Comparison of ENCODE assay signal across 9 cellular contexts in the genomic region with DNA sequence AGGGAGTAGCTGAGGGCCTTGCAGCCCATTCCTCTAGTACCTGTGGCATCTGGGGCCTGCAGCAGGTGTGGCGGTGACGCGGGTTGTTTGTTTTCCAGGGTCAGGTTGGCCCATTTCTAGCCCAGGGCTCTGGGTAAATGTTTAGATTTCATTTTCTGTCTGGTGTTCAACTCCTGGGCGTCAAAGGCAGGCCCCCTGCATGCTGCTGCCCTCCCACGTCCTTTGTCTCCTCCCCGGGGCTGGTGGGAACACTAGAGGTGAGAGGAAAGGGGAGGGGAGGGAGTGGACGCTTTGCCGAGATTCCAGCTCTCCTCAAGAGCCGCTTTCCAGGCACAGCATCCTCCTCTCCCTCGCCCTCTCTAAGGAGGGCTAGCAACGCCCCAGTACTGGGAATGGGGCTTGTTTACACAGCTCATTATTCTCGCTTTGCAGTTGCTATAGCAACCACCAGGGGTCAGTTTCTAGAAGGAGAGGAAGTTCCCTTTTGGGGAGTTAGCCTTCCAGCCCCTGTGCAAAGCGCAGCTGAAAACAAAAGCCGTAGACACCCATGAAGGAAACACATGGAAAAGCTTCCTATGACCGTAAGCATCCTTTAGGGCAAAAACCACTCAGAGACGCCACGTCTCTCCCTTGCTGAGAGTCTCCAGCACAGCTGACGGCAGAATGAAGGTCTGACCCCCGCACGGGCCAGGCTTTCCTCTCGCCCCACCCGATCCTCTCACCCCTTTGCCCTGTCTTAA.
DNase-seq lines count a peak whose midpoint lies in the region; ATAC-seq and TF ChIP-seq lines count a peak whose summit lies in the region.
"Had no signal": no experiment of that assay in that cellular context is flagged by ENCODE, and none has a peak within 500 bp of the region (broad histone marks: within the 10 kb centered on the region; RNA-seq: fewer than 3 reads in every experiment).

No MANE protein-coding gene starts in this region.

- H3K4me1 ChIP-seq in HUES64 (ENCODE audit: insufficient read depth, low read length) (peaks cover 16% of the 10 kb centered on the region; the same call in 1 of the 2 replicates), Panc1 (ENCODE audit: control insufficient read depth, insufficient read depth, low read length) (no peaks in the 10 kb centered on the region; the same call in 1 of the 2 replicates), endodermal cell (ENCODE audit: control insufficient read depth, insufficient read depth, low read length) (peaks cover 6% of the 10 kb centered on the region)

- no peaks in the 10 kb centered on the region for H3K27me3 ChIP-seq in HUES64 (ENCODE audit: insufficient read depth, low read length)
- no peaks in the 10 kb centered on the region for H3K27me3 ChIP-seq in Panc1 (ENCODE audit: control insufficient read depth, insufficient read depth, low read length)
- no peaks in the 10 kb centered on the region for H3K27me3 ChIP-seq in endodermal cell (ENCODE audit: control insufficient read depth, insufficient read depth, low read length, poor library complexity, severe bottlenecking)

- H3K27me3 Mint-ChIP-seq in endodermal cell (ENCODE audit: insufficient read depth) (peaks cover 18% of the 10 kb centered on the region), memory B cell (peaks cover 3% of the 10 kb centered on the region)
- H3K27me3 Mint-ChIP-seq in activated T-cell treated with anti-CD3 and anti-CD28 coated beads, Interleukin-2, amount 50 U/mL, for 4 hours (ENCODE audit: low read depth) = peaks cover 3% of the 10 kb centered on the region

- CTCF ChIA-PET in Panc1 (lab: Charles Lee) = interaction anchor here (0.6 to 0.9 kb wide), 2 partner anchors 16 to 575 kb away, joined by 3 to 4 read pairs; no protein-coding TSS in a partner anchor

- peak overlapping the region; percentile 30 for H3K4me3 Mint-ChIP-seq in endodermal cell
- H3K4me3 Mint-ChIP-seq in memory B cell = no peak overlapping the region
- H3K4me3 Mint-ChIP-seq in activated T-cell treated with anti-CD3 and anti-CD28 coated beads, Interleukin-2, amount 50 U/mL, for 4 hours = no peak overlapping the region

- ATAC-seq in GM21447 (IDR thresholded peaks at IDR 0.05; ENCODE audit: unreplicated experiment) = peak; percentile 93
- peak; percentile 84 for ATAC-seq in Panc1
- ATAC-seq in memory B cell (ENCODE audit: low read depth) = peak; percentile 88
- ATAC-seq in activated T-cell treated with anti-CD3 and anti-CD28 coated beads, Interleukin-2, amount 50 U/mL, for 4 hours = no peak

- peaks cover 8% of the 10 kb centered on the region for H3K9me3 Mint-ChIP-seq in endodermal cell
- H3K9me3 Mint-ChIP-seq in memory B cell = no peaks in the 10 kb centered on the region
- no peaks in the 10 kb centered on the region for H3K9me3 Mint-ChIP-seq in activated T-cell treated with anti-CD3 and anti-CD28 coated beads, Interleukin-2, amount 50 U/mL, for 4 hours
- H3K9me3 Mint-ChIP-seq: activated naive CD4-positive, alpha-beta T cell treated with anti-CD3 and anti-CD28 coated beads, Interleukin-2, amount 50 U/mL, for 72 hours had no signal

- POLR2A ChIA-PET in Panc1 (lab: Charles Lee) = no interaction called here

- H3K9ac ChIP-seq in HUES64 (ENCODE audit: low read depth, low read length) (peak overlapping the region; percentile 35; the same call in 1 of the 2 replicates), endodermal cell (ENCODE audit: extremely low read depth, low read length, poor library complexity, severe bottlenecking) (no peak overlapping the region)

- H3K4me1 Mint-ChIP-seq in endodermal cell = peaks cover 13% of the 10 kb centered on the region
- H3K4me1 Mint-ChIP-seq in memory B cell = peaks cover 5% of the 10 kb centered on the region
- H3K4me1 Mint-ChIP-seq in activated T-cell treated with anti-CD3 and anti-CD28 coated beads, Interleukin-2, amount 50 U/mL, for 4 hours (ENCODE audit: low read depth) = no peaks in the 10 kb centered on the region

- BruUV-seq in Panc1 (replicated peaks; lab: Mats Ljungman, UMichigan) = no TSS peak

- H3K36me3 ChIP-seq in HUES64 (ENCODE audit: insufficient read depth, low read length) (no peaks in the 10 kb centered on the region), Panc1 (ENCODE audit: control insufficient read depth, insufficient read depth, low read length) (no peaks in the 10 kb centered on the region), endodermal cell (ENCODE audit: control insufficient read depth, insufficient read depth, low read length) (no peaks in the 10 kb centered on the region)

- in situ Hi-C loops in Panc1 (cut with HindIII; ENCODE audit: low pct_unique_long_range_greater_than_20kb, low sequenced_read_pairs) = no loop called here

- 36% methylated on average over 21 of the region's 22 CpGs for WGBS in HUES64
- WGBS in endodermal cell (ENCODE audit: insufficient coverage in 1 of 2, insufficient read length in 1 of 2), 2 experiments = 59 to 76% methylated on average over 10 to 22 of the region's 22 CpGs

- peak; percentile 70 for TF ChIP-seq CTCF in Panc1 (IDR thresholded peaks at IDR 0.05)
- TF ChIP-seq CTCF in endodermal cell (conservative IDR thresholded peaks at IDR 0.05) = peak; percentile 75

- H3K27ac ChIP-seq in HUES64 (ENCODE audit: low read depth, low read length) (peak overlapping the region; percentile 7; the same call in 1 of the 2 replicates), Panc1 (ENCODE audit: low read length) (no peak overlapping the region), endodermal cell (ENCODE audit: low read depth, low read length) (no peak overlapping the region)

- DNase-seq in GDM1 (lab: John Stamatoyannopoulos, UW) (peak; percentile 49), Panc1 (ENCODE audit: low read depth, low spot score) (no peak), endodermal cell (peak; percentile 90), memory B cell (ENCODE audit: low spot score in 2 of 2) (peak; percentile 62 to 64), ureter (ENCODE audit: low spot score) (peak; percentile 64)
- no peak for DNase-seq in activated T-cell treated with anti-CD3 and anti-CD28 coated beads, Interleukin-2, amount 50 U/mL, for 4 hours

- H3K36me3 Mint-ChIP-seq in endodermal cell (ENCODE audit: low read depth) = no peaks in the 10 kb centered on the region
- H3K36me3 Mint-ChIP-seq in memory B cell = no peaks in the 10 kb centered on the region
- H3K36me3 Mint-ChIP-seq in activated T-cell treated with anti-CD3 and anti-CD28 coated beads, Interleukin-2, amount 50 U/mL, for 4 hours (ENCODE audit: insufficient read depth) = no peaks in the 10 kb centered on the region
- H3K36me3 Mint-ChIP-seq: activated naive CD4-positive, alpha-beta T cell treated with anti-CD3 and anti-CD28 coated beads, Interleukin-2, amount 50 U/mL, for 72 hours had no signal

- intact Hi-C loops in Panc1 (cut with micrococcal nuclease; ENCODE audit: unreplicated experiment) = no loop called here

- peak overlapping the region; percentile 87 for H3K27ac Mint-ChIP-seq in endodermal cell
- H3K27ac Mint-ChIP-seq in memory B cell = no peak overlapping the region
- H3K27ac Mint-ChIP-seq: activated naive CD4-positive, alpha-beta T cell treated with anti-CD3 and anti-CD28 coated beads, Interleukin-2, amount 50 U/mL, for 72 hours had no signal

- H3K4me3 ChIP-seq in HUES64 (ENCODE audit: low read length) = peak overlapping the region; percentile 30
- no peak overlapping the region for H3K4me3 ChIP-seq in Panc1 (ENCODE audit: low read depth in 2 of 2, low read length in 2 of 2)
- no peak overlapping the region for H3K4me3 ChIP-seq in endodermal cell (ENCODE audit: low read length)

- no peaks in the 10 kb centered on the region for H3K9me3 ChIP-seq in HUES64 (ENCODE audit: insufficient read depth, low read depth, low read length)
- no peaks in the 10 kb centered on the region for H3K9me3 ChIP-seq in Panc1 (ENCODE audit: control insufficient read depth, insufficient read depth, low read depth, low read length)
- no peaks in the 10 kb centered on the region for H3K9me3 ChIP-seq in endodermal cell (ENCODE audit: control insufficient read depth, low read length)

Comparison
In these comparisons a context has a peak if more than half of its experiments do, and no peak if none do; other contexts are left out.
1. DNase-seq: peak in GDM1 (single experiment), endodermal cell (single experiment), memory B cell (2 of 2) and ureter (single experiment); none in Panc1 (single experiment) and activated T-cell treated with anti-CD3 and anti-CD28 coated beads, Interleukin-2, amount 50 U/mL, for 4 hours (single experiment).
2. ATAC-seq: peak in GM21447 (single experiment), Panc1 (single experiment) and memory B cell (single experiment); none in activated T-cell treated with anti-CD3 and anti-CD28 coated beads, Interleukin-2, amount 50 U/mL, for 4 hours (0 of 2).